In the genomic region with DNA sequence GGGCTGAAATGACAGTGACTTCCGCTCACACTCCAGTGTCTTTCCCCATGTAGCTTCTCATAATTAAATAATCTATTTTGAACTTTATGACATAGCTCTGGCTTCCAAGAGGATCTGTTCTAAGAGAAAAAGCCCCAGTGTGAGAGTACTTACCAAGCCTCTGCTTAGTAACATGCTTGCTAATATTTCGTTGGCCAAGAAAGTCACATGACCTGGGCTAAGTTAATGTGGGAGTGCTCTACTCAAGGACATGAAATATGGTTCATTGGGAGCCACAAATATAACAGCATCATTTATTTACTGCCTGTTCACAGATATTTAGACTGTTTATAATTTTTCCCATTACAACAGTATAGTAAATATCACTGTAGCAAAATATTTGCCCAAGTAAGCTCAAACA, we compare ENCODE assay signal across 2 cellular contexts.
TF ChIP-seq lines count a peak whose summit lies in the region.

No MANE protein-coding gene starts in this region.

TF ChIP-seq in WTC11, 78 proteins besides CTCF, POLR2A, EP300 and RAD21:
- TF ChIP-seq TP53 (CRISPR knock-in tag; IDR thresholded peaks at IDR 0.05): no peak
- TF ChIP-seq, protein P1, sequence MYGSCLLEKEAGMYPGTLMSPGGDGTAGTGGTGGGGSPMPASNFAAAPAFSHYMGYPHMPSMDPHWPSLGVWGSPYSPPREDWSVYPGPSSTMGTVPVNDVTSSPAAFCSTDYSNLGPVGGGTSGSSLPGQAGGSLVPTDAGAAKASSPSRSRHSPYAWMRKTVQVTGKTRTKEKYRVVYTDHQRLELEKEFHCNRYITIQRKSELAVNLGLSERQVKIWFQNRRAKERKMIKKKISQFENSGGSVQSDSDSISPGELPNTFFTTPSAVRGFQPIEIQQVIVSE (CRISPR knock-in tag; IDR thresholded peaks at IDR 0.05; ENCODE audit: borderline replicate concordance): no peak
- no peak for TF ChIP-seq JAZF1 (CRISPR knock-in tag; IDR thresholded peaks at IDR 0.05)
- TF ChIP-seq OVOL2 (CRISPR knock-in tag; IDR thresholded peaks at IDR 0.05; ENCODE audit: borderline replicate concordance): no peak
- TF ChIP-seq, protein P2, sequence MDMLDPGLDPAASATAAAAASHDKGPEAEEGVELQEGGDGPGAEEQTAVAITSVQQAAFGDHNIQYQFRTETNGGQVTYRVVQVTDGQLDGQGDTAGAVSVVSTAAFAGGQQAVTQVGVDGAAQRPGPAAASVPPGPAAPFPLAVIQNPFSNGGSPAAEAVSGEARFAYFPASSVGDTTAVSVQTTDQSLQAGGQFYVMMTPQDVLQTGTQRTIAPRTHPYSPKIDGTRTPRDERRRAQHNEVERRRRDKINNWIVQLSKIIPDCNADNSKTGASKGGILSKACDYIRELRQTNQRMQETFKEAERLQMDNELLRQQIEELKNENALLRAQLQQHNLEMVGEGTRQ (CRISPR knock-in tag; IDR thresholded peaks at IDR 0.05): 0 out of 2 replicates have a peak, but pooled peaks have one; percentile 19
- TF ChIP-seq ZNF121 (CRISPR knock-in tag; IDR thresholded peaks at IDR 0.05): no peak
- no peak for TF ChIP-seq ZNF232 (CRISPR knock-in tag; IDR thresholded peaks at IDR 0.05)
TF ChIP-seq in WTC11: peak in this region for 1.

TF ChIP-seq in H1, 55 proteins besides CTCF, POLR2A, EP300 and RAD21:
- TF ChIP-seq SP4 (IDR thresholded peaks at IDR 0.05; ENCODE audit: low read length): no peak
- TF ChIP-seq, protein P2 (IDR thresholded peaks at IDR 0.05; ENCODE audit: low read length): no peak
- TF ChIP-seq SIN3A (conservative IDR thresholded peaks at IDR 0.05 in 1 of 2, IDR thresholded peaks at IDR 0.05 in 1 of 2; ENCODE audit: low read depth in 1 of 2, low read length in 2 of 2): no peak
- TF ChIP-seq CHD1 (IDR thresholded peaks at IDR 0.05; ENCODE audit: low read depth, low read length): no peak
- TF ChIP-seq PHF8 (conservative IDR thresholded peaks at IDR 0.05; ENCODE audit: low read depth, low read length): no peak
- no peak for TF ChIP-seq TAF1 (IDR thresholded peaks at IDR 0.05; ENCODE audit: low read depth, low read length)
- no peak for TF ChIP-seq CBX8 (IDR thresholded peaks at IDR 0.05; ENCODE audit: borderline replicate concordance, low read depth, low read length)
- TF ChIP-seq GTF2F1 (IDR thresholded peaks at IDR 0.05; ENCODE audit: borderline replicate concordance, low read depth, low read length): no peak
